ENCODE assay signal across 26 cellular contexts in genomic region chr19:54850930-54851329, GRCh38. TPM values are rescaled to one million over a fixed set of nuclear protein-coding genes. Genes with fewer than 3 reads are reported as not detected.
"Had no signal": no experiment of that assay in that cellular context is flagged by ENCODE, and none has a peak within 500 bp of the region (broad histone marks: within the 10 kb centered on the region; RNA-seq: fewer than 3 reads in every experiment).

No MANE protein-coding gene starts in this region.

- ATAC-seq: activated CD8-positive, alpha-beta T cell treated with anti-CD3 and anti-CD28 coated beads, Interleukin-2, amount 10 ng/mL, durations not matched to agents 7 days and 5 days; activated naive CD4-positive, alpha-beta T cell treated with anti-CD3 and anti-CD28 coated beads, Interleukin-2, amount 50 U/mL, for 72 hours; body of pancreas had no signal

- H3K27me3 Mint-ChIP-seq: activated CD4-positive, alpha-beta T cell treated with anti-CD3 and anti-CD28 coated beads, Interleukin-2, amount 10 ng/mL, durations not matched to agents 24 days and 14 days had no signal

- H3K4me3 Mint-ChIP-seq: activated CD4-positive, alpha-beta T cell treated with anti-CD3 and anti-CD28 coated beads, Interleukin-2, amount 10 ng/mL, durations not matched to agents 24 days and 14 days; activated CD8-positive, alpha-beta T cell treated with anti-CD3 and anti-CD28 coated beads, Interleukin-2, amount 10 ng/mL, durations not matched to agents 7 days and 5 days; activated naive CD4-positive, alpha-beta T cell treated with anti-CD3 and anti-CD28 coated beads for 36 hours; T-helper 1 cell treated with Interleukin-12 subunit alpha and Interleukin-12 subunit beta and Interleukin-4 antibody, amounts not matched to agents 30 μg/mL and 1 μg/mL, for 36 hours; T-helper 2 cell treated with Interferon-gamma antibody and Interleukin-4, amounts not matched to agents 5 μg/mL and 100 μg/mL, for 36 hours had no signal

- H3K9me3 Mint-ChIP-seq: T-helper 1 cell treated with Interleukin-12 subunit alpha and Interleukin-12 subunit beta and Interleukin-4 antibody, amounts not matched to agents 30 μg/mL and 1 μg/mL, for 36 hours; T-helper 2 cell treated with Interferon-gamma antibody and Interleukin-4, amounts not matched to agents 5 μg/mL and 100 μg/mL, for 36 hours had no signal

- H3K4me1 Mint-ChIP-seq: activated CD4-positive, alpha-beta T cell treated with anti-CD3 and anti-CD28 coated beads, Interleukin-2, amount 10 ng/mL, durations not matched to agents 24 days and 14 days had no signal

- DNase-seq: activated CD4-positive, alpha-beta T cell treated with anti-CD3 and anti-CD28 coated beads, Interleukin-2, amount 10 ng/mL, durations not matched to agents 24 days and 14 days; activated CD4-positive, alpha-beta T cell treated with anti-CD3 and anti-CD28 coated beads, Interleukin-2, amount 50 U/mL, for 48 hours; activated CD8-positive, alpha-beta T cell treated with anti-CD3 and anti-CD28 coated beads, Interleukin-2, amount 10 ng/mL, durations not matched to agents 7 days and 5 days; activated naive CD4-positive, alpha-beta T cell treated with anti-CD3 and anti-CD28 coated beads for 36 hours; activated T-cell treated with anti-CD3 and anti-CD28 coated beads, Interleukin-2, amount 50 U/mL, for 24 hours; adrenal gland; body of pancreas; cerebellar nuclear complex; NCI-H1105; NCI-H1417 treated with DMSO at 0.1 percent for 48 hours; NCI-H187 treated with DMSO at 0.1 percent for 48 hours; NCI-H345; NCI-H524 treated with DMSO at 0.1 percent for 48 hours; OCI-M1; SHP77; SJCRH30 had no signal

- FAIRE-seq: astrocyte, TTC549 had no signal

- H3K27ac Mint-ChIP-seq: activated CD4-positive, alpha-beta T cell treated with anti-CD3 and anti-CD28 coated beads, Interleukin-2, amount 10 ng/mL, durations not matched to agents 24 days and 14 days; activated CD8-positive, alpha-beta T cell treated with anti-CD3 and anti-CD28 coated beads, Interleukin-2, amount 10 ng/mL, durations not matched to agents 7 days and 5 days; activated naive CD4-positive, alpha-beta T cell treated with anti-CD3 and anti-CD28 coated beads for 36 hours; activated naive CD4-positive, alpha-beta T cell treated with anti-CD3 and anti-CD28 coated beads, Interleukin-2, amount 50 U/mL, for 72 hours; activated T-cell treated with anti-CD3 and anti-CD28 coated beads, Interleukin-2, amount 50 U/mL, for 24 hours; T-helper 1 cell treated with Interleukin-12 subunit alpha and Interleukin-12 subunit beta and Interleukin-4 antibody, amounts not matched to agents 30 μg/mL and 1 μg/mL, for 36 hours; T-helper 2 cell treated with Interferon-gamma antibody and Interleukin-4, amounts not matched to agents 5 μg/mL and 100 μg/mL, for 36 hours had no signal

RNA-seq across cellular contexts. Expression of gene KIR3DL2, which starts 0.7 kb away (rescaled TPM):
- total RNA-seq: adrenal gland, astrocyte, body of pancreas, breast epithelium, cardiac septum, LHCN-M2, MCF 10A, NCI-H460, SJCRH30 had no signal

RNA-seq across cellular contexts. Expression of gene KIR2DS4, which starts 18.5 kb away (rescaled TPM):
- total RNA-seq: activated CD4-positive, alpha-beta T cell treated with anti-CD3 and anti-CD28 coated beads, Interleukin-2, amount 10 ng/mL, durations not matched to agents 24 days and 14 days; activated naive CD4-positive, alpha-beta T cell treated with anti-CD3 and anti-CD28 coated beads for 36 hours; adrenal gland; astrocyte; body of pancreas; breast epithelium; cardiac septum; LHCN-M2; MCF 10A; NCI-H460; SJCRH30 had no signal

RNA-seq across cellular contexts. Expression of gene FCAR, which starts 23.1 kb away (rescaled TPM):
- total RNA-seq: activated CD4-positive, alpha-beta T cell treated with anti-CD3 and anti-CD28 coated beads, Interleukin-2, amount 10 ng/mL, durations not matched to agents 24 days and 14 days; activated CD8-positive, alpha-beta T cell treated with anti-CD3 and anti-CD28 coated beads, Interleukin-2, amount 10 ng/mL, durations not matched to agents 7 days and 5 days; activated naive CD4-positive, alpha-beta T cell treated with anti-CD3 and anti-CD28 coated beads for 36 hours; activated naive CD4-positive, alpha-beta T cell treated with anti-CD3 and anti-CD28 coated beads, Interleukin-2, amount 50 U/mL, for 72 hours; astrocyte; body of pancreas; LHCN-M2; MCF 10A; NCI-H460; SJCRH30 had no signal

RNA-seq across cellular contexts. Expression of gene KIR3DL1, which starts 34.7 kb away (rescaled TPM):
- total RNA-seq: activated CD4-positive, alpha-beta T cell treated with anti-CD3 and anti-CD28 coated beads, Interleukin-2, amount 10 ng/mL, durations not matched to agents 24 days and 14 days; activated naive CD4-positive, alpha-beta T cell treated with anti-CD3 and anti-CD28 coated beads for 36 hours; astrocyte; body of pancreas; cardiac septum; LHCN-M2; MCF 10A; NCI-H460; SJCRH30 had no signal

RNA-seq across cellular contexts. Expression of gene KIR2DL4, which starts 47.5 kb away (rescaled TPM):
- total RNA-seq: activated CD4-positive, alpha-beta T cell treated with anti-CD3 and anti-CD28 coated beads, Interleukin-2, amount 10 ng/mL, durations not matched to agents 24 days and 14 days; activated CD8-positive, alpha-beta T cell treated with anti-CD3 and anti-CD28 coated beads, Interleukin-2, amount 10 ng/mL, durations not matched to agents 7 days and 5 days; activated naive CD4-positive, alpha-beta T cell treated with anti-CD3 and anti-CD28 coated beads for 36 hours; astrocyte; body of pancreas; cardiac septum; LHCN-M2; MCF 10A; NCI-H460; SJCRH30 had no signal
